8 cellular contexts compared by ENCODE assay signal in the genomic region with DNA sequence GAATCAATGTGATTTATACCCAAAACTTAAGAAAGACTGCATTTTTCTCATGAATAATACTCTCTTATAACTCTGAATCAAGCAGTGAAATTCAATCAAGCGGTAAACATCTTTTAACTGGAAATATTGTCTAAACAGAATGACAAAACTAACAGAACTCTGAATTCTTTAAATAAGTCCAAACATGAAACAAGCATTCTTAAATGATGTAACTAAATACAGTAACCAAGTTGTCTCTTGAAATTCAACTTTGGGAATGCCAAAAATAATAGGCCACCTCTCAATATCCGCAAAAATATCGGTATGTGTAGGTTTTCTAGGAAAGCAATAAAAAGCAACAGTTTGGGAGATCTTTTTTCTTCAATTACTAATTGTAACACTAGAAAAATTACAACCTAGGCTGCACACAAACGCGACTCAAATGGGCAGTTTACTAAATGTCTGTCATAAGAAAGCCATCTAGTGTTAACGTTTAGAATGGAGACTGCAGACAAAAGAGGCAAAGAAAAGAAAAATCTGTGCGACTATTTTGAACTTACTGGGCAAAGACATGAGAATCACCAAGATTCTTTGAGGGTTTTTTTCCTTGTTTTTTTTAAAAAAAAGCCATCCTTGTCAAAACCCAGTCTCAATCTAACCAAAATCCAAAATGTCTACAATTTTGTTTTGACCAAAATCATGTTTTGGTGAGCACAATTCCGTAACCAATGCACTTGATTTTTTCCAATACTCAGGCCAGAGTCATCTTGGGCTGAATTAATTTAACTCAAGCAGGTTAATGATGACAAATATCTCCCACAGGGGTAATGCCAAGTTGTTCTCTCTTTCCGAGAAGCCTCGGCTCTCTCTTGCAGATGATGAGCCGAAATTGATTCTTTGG. TPM values are rescaled to one million over a fixed set of nuclear protein-coding genes. Genes with fewer than 3 reads are reported as not detected.
DNase-seq lines count a peak whose midpoint lies in the region; ATAC-seq and TF ChIP-seq lines count a peak whose summit lies in the region.

No MANE protein-coding gene starts in this region.

- ATAC-seq in HG02759 (IDR thresholded peaks at IDR 0.05; ENCODE audit: unreplicated experiment), result no peak

- H3K27ac ChIP-seq in prostate gland, result peak overlapping the region in 1 of 2 donors; percentile 55

- no peak for DNase-seq in Calu3
- peak; percentile 18 for DNase-seq in KBM-7
- no peak for DNase-seq in activated CD4-positive, alpha-beta memory T cell treated with anti-CD3 and anti-CD28 coated beads, Interleukin-2, amount 10 ng/mL, durations not matched to agents 7 days and 5 days
- DNase-seq in foreskin melanocyte, result peak; percentile 76
- no peak for DNase-seq in prostate gland (ENCODE audit: low spot score)
- DNase-seq in COLO668 (lab: John Stamatoyannopoulos, UW; ENCODE audit: unreplicated experiment), result no peak
- DNase-seq in GDM1 (lab: John Stamatoyannopoulos, UW), result no peak

- TF ChIP-seq CTCF in Calu3 (IDR thresholded peaks at IDR 0.05; ENCODE audit: unreplicated experiment) (no peak), prostate gland (IDR thresholded peaks at IDR 0.05) (peak in 3 of 4 experiments; percentile 8 to 54 (median 47))

- POLR2A ChIA-PET in activated CD4-positive, alpha-beta memory T cell treated with anti-CD3 and anti-CD28 coated beads, Interleukin-2, amount 10 ng/mL, durations not matched to agents 7 days and 5 days (lab: Charles Lee), result no interaction called here

- WGBS in prostate gland, result 25% methylated on average over 11 of the region's 11 CpGs

- no peaks in the 10 kb centered on the region for H3K4me1 ChIP-seq in prostate gland (replicated peaks)

- peaks cover 25% of the 10 kb centered on the region for H3K36me3 Mint-ChIP-seq in Calu3 (ENCODE audit: insufficient read depth, unreplicated experiment)
- H3K36me3 Mint-ChIP-seq in activated CD4-positive, alpha-beta memory T cell treated with anti-CD3 and anti-CD28 coated beads, Interleukin-2, amount 10 ng/mL, durations not matched to agents 7 days and 5 days (ENCODE audit: low read depth), result no peaks in the 10 kb centered on the region

- H3K9me3 ChIP-seq in prostate gland, result no peaks in the 10 kb centered on the region

- BruUV-seq in Calu3 (replicated peaks; lab: Mats Ljungman, UMichigan), result no TSS peak

- in situ Hi-C loops in KBM-7 (cut with MboI; ENCODE audit: low pct_unique_long_range_greater_than_20kb, low sequenced_read_pairs), result loop anchor here (25.0 kb wide), 1 partner anchor 609 kb away; no protein-coding TSS in a partner anchor

- no peaks in the 10 kb centered on the region for H3K36me3 ChIP-seq in prostate gland

- H3K27me3 ChIP-seq in prostate gland (replicated peaks; ENCODE audit: insufficient read depth), result no peaks in the 10 kb centered on the region

- H3K4me3 ChIP-seq in prostate gland, result peak overlapping the region; percentile 68 to 70

- intact Hi-C loops in Calu3 (cut with micrococcal nuclease; ENCODE audit: unreplicated experiment) (loop anchor here (10.0 kb wide), 1 partner anchor 354 kb away; no protein-coding TSS in a partner anchor), prostate gland (cut with DNase I) (loop anchor here (5.0 to 10.0 kb wide), 3 partner anchors 154 to 761 kb away; no protein-coding TSS in a partner anchor)

- H3K27me3 Mint-ChIP-seq in Calu3 (ENCODE audit: unreplicated experiment), result peaks cover 88% of the 10 kb centered on the region
- peaks cover 36% of the 10 kb centered on the region for H3K27me3 Mint-ChIP-seq in activated CD4-positive, alpha-beta memory T cell treated with anti-CD3 and anti-CD28 coated beads, Interleukin-2, amount 10 ng/mL, durations not matched to agents 7 days and 5 days

- peaks cover 8% of the 10 kb centered on the region for H3K4me1 Mint-ChIP-seq in Calu3 (ENCODE audit: low read depth, unreplicated experiment)
- peaks cover 19% of the 10 kb centered on the region for H3K4me1 Mint-ChIP-seq in activated CD4-positive, alpha-beta memory T cell treated with anti-CD3 and anti-CD28 coated beads, Interleukin-2, amount 10 ng/mL, durations not matched to agents 7 days and 5 days

- no peak for TF ChIP-seq POLR2A in prostate gland (IDR thresholded peaks at IDR 0.05)

- no peaks in the 10 kb centered on the region for H3K9me3 Mint-ChIP-seq in Calu3 (ENCODE audit: low read depth, unreplicated experiment)
- H3K9me3 Mint-ChIP-seq in activated CD4-positive, alpha-beta memory T cell treated with anti-CD3 and anti-CD28 coated beads, Interleukin-2, amount 10 ng/mL, durations not matched to agents 7 days and 5 days, result no peaks in the 10 kb centered on the region

- H3K27ac Mint-ChIP-seq in Calu3 (ENCODE audit: unreplicated experiment), result peak overlapping the region; percentile 54
- no peak overlapping the region for H3K27ac Mint-ChIP-seq in activated CD4-positive, alpha-beta memory T cell treated with anti-CD3 and anti-CD28 coated beads, Interleukin-2, amount 10 ng/mL, durations not matched to agents 7 days and 5 days

- peak overlapping the region; percentile 93 for H3K4me3 Mint-ChIP-seq in Calu3 (ENCODE audit: low read depth, unreplicated experiment)
- H3K4me3 Mint-ChIP-seq in activated CD4-positive, alpha-beta memory T cell treated with anti-CD3 and anti-CD28 coated beads, Interleukin-2, amount 10 ng/mL, durations not matched to agents 7 days and 5 days, result peak overlapping the region; percentile 73

- CTCF ChIA-PET in Calu3 (lab: Charles Lee), result interaction anchor here (1.1 to 1.6 kb wide), 4 partner anchors 8 to 872 kb away, joined by 3 to 23 read pairs (median 12); no protein-coding TSS in a partner anchor
- CTCF ChIA-PET in activated CD4-positive, alpha-beta memory T cell treated with anti-CD3 and anti-CD28 coated beads, Interleukin-2, amount 10 ng/mL, durations not matched to agents 7 days and 5 days (lab: Charles Lee), result interaction anchor here (1.1 to 2.1 kb wide), 6 partner anchors 9 to 762 kb away, joined by 3 to 14 read pairs (median 5); no protein-coding TSS in a partner anchor

RNA-seq across cellular contexts. Expression of a gene that starts 1.4 kb away (rescaled TPM):
- 1.4 and 1.5 TPM in 2 replicates for total RNA-seq in Calu3 (2022)
- under 1 TPM; 0.78 to 0.93 TPM for total RNA-seq in activated CD4-positive, alpha-beta memory T cell treated with anti-CD3 and anti-CD28 coated beads, Interleukin-2, amount 10 ng/mL, durations not matched to agents 7 days and 5 days
- total RNA-seq in prostate gland, result 10 to 100 TPM in 1 of 2 donors, 1 to 10 TPM in 1; 8.1 to 31.5 TPM

Comparison
In these comparisons a context has a peak if more than half of its experiments do, and no peak if none do; other contexts are left out.
1. DNase-seq: peak in KBM-7 (single experiment) and foreskin melanocyte (single experiment); none in Calu3 (single experiment), activated CD4-positive, alpha-beta memory T cell treated with anti-CD3 and anti-CD28 coated beads, Interleukin-2, amount 10 ng/mL, durations not matched to agents 7 days and 5 days (single experiment), prostate gland (single experiment), COLO668 (single experiment) and GDM1 (single experiment).